8 cellular contexts compared by ENCODE assay signal in the genomic region with DNA sequence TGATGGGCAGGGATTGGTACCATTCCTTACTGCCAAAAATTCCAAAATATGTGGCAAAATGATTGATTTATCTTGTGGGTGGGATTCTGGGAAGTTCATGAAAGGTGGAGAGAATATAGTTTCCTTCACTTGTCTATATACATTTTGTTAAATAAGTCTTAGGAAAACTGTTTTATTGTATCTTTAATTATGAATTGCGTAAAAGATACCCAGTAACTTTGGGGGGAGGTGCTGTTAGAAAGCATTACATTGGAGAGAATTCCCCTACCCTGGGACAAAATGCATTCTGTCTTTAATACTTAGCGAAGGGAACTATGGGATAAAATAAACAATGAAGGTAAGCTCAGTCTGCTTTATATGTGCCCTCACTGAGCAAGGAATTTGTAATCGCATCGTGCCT. TPM values are rescaled to one million over a fixed set of nuclear protein-coding genes. Genes with fewer than 3 reads are reported as not detected.
DNase-seq lines count a peak whose midpoint lies in the region; ATAC-seq and TF ChIP-seq lines count a peak whose summit lies in the region.

No MANE protein-coding gene starts in this region.

- peak overlapping the region; percentile 19 to 84 for H3K4me3 ChIP-seq in foreskin fibroblast (ENCODE audit: low read depth in 1 of 2, low read length in 2 of 2)

- H3K4me3 Mint-ChIP-seq in T-cell = peak overlapping the region in 2 of 3 donors; percentile 1 to 50
- H3K4me3 Mint-ChIP-seq in stimulated activated memory B cell treated with anti-CD40 and anti-IgM and Interleukin-4, amounts not matched to agents 10 μg/mL and 1 μg/mL and 100 μg/mL, for 72 hours = no peak overlapping the region

- peak overlapping the region in 1 of 2 donors; percentile 62 for H3K27ac Mint-ChIP-seq in T-cell
- H3K27ac Mint-ChIP-seq in stimulated activated memory B cell treated with anti-CD40 and anti-IgM and Interleukin-4, amounts not matched to agents 10 μg/mL and 1 μg/mL and 100 μg/mL, for 72 hours = peak overlapping the region; percentile 30

- H3K36me3 Mint-ChIP-seq in T-cell = no peaks in the 10 kb centered on the region
- H3K36me3 Mint-ChIP-seq in stimulated activated memory B cell treated with anti-CD40 and anti-IgM and Interleukin-4, amounts not matched to agents 10 μg/mL and 1 μg/mL and 100 μg/mL, for 72 hours = peaks cover 13% of the 10 kb centered on the region

- peaks cover 77 to 80% (median 79%) of the 10 kb centered on the region in 3 donors for H3K4me1 Mint-ChIP-seq in T-cell
- peaks cover 69% of the 10 kb centered on the region for H3K4me1 Mint-ChIP-seq in stimulated activated memory B cell treated with anti-CD40 and anti-IgM and Interleukin-4, amounts not matched to agents 10 μg/mL and 1 μg/mL and 100 μg/mL, for 72 hours

- no peak for TF ChIP-seq CTCF in foreskin fibroblast (IDR thresholded peaks at IDR 0.05; ENCODE audit: low read depth, low read length)

- DNase-seq in NCI-H510A treated with DMSO at 0.1 percent for 48 hours (lab: John Stamatoyannopoulos, UW) (peak; percentile 14), NCI-H510A (lab: John Stamatoyannopoulos, UW) (no peak), T-cell (no peak), foreskin fibroblast (no peak), H4 (ENCODE audit: low spot score) (no peak), foreskin melanocyte (no peak)

- H3K9me3 Mint-ChIP-seq in T-cell = no peaks in the 10 kb centered on the region
- no peaks in the 10 kb centered on the region for H3K9me3 Mint-ChIP-seq in stimulated activated memory B cell treated with anti-CD40 and anti-IgM and Interleukin-4, amounts not matched to agents 10 μg/mL and 1 μg/mL and 100 μg/mL, for 72 hours

- POLR2A ChIA-PET in T-cell (lab: Charles Lee) = no interaction called here

- CTCF ChIA-PET in T-cell (lab: Charles Lee) = interaction anchor here in 1 of 2 donors (1.4 kb wide), 1 partner anchor 39 kb away, joined by 3 read pairs; the partner anchor contains the start of gene THUMPD3

- no peaks in the 10 kb centered on the region for H3K27me3 Mint-ChIP-seq in T-cell
- no peaks in the 10 kb centered on the region for H3K27me3 Mint-ChIP-seq in stimulated activated memory B cell treated with anti-CD40 and anti-IgM and Interleukin-4, amounts not matched to agents 10 μg/mL and 1 μg/mL and 100 μg/mL, for 72 hours

- ATAC-seq in T-cell (replicated peaks in 1 of 4) (no peak), GM18907 (IDR thresholded peaks at IDR 0.05; ENCODE audit: unreplicated experiment) (no peak)
- ATAC-seq in stimulated activated memory B cell treated with anti-CD40 and anti-IgM and Interleukin-4, amounts not matched to agents 10 μg/mL and 1 μg/mL and 100 μg/mL, for 72 hours = no peak

RNA-seq across cellular contexts. Expression of gene SETD5, which starts 4.6 kb away (rescaled TPM):
- total RNA-seq in T-cell = 100 to 1,000 TPM; 119 to 131 (median 125) TPM
- total RNA-seq in H4 (2014; rRNA removed; shearing (Covaris generic)) = 36.3 and 43.1 TPM in 2 replicates

RNA-seq across cellular contexts. Expression of gene THUMPD3, which starts 39.1 kb away (rescaled TPM):
- 10 to 100 TPM; 33.3 to 44.4 (median 43.5) TPM for total RNA-seq in T-cell
- 44.0 and 49.3 TPM in 2 replicates for total RNA-seq in H4 (2014; rRNA removed; shearing (Covaris generic))
